Comparison of ENCODE assay signal across 1 cellular context in genomic region chr7:90347759-90348158, GRCh38.
TF ChIP-seq lines count a peak whose summit lies in the region.

No MANE protein-coding gene starts in this region.

TF ChIP-seq in HCT116, 20 proteins besides CTCF, POLR2A, EP300 and RAD21 (continued from another document):
- TF ChIP-seq, protein P1, sequence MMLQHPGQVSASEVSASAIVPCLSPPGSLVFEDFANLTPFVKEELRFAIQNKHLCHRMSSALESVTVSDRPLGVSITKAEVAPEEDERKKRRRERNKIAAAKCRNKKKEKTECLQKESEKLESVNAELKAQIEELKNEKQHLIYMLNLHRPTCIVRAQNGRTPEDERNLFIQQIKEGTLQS (IDR thresholded peaks at IDR 0.05), result no peak
- TF ChIP-seq YY1 (IDR thresholded peaks at IDR 0.05; ENCODE audit: extremely low read depth, insufficient replicate concordance, low read depth, low read length), result no peak
- TF ChIP-seq, protein P2, sequence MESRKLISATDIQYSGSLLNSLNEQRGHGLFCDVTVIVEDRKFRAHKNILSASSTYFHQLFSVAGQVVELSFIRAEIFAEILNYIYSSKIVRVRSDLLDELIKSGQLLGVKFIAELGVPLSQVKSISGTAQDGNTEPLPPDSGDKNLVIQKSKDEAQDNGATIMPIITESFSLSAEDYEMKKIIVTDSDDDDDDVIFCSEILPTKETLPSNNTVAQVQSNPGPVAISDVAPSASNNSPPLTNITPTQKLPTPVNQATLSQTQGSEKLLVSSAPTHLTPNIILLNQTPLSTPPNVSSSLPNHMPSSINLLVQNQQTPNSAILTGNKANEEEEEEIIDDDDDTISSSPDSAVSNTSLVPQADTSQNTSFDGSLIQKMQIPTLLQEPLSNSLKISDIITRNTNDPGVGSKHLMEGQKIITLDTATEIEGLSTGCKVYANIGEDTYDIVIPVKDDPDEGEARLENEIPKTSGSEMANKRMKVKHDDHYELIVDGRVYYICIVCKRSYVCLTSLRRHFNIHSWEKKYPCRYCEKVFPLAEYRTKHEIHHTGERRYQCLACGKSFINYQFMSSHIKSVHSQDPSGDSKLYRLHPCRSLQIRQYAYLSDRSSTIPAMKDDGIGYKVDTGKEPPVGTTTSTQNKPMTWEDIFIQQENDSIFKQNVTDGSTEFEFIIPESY (IDR thresholded peaks at IDR 0.05; ENCODE audit: extremely low read depth, insufficient replicate concordance, low read length), result no peak
- TF ChIP-seq CBX3 (IDR thresholded peaks at IDR 0.05; ENCODE audit: low read depth), result no peak
- no peak for TF ChIP-seq POLR2AphosphoS5 (IDR thresholded peaks at IDR 0.05; ENCODE audit: low read depth, low read length)
- TF ChIP-seq JUND (IDR thresholded peaks at IDR 0.05), result no peak
- TF ChIP-seq FOSL1 (IDR thresholded peaks at IDR 0.05; ENCODE audit: low read depth), result no peak
- no peak for TF ChIP-seq CEBPB (IDR thresholded peaks at IDR 0.05; ENCODE audit: low read depth)
- no peak for TF ChIP-seq TCF7L2 (IDR thresholded peaks at IDR 0.05; ENCODE audit: borderline replicate concordance, extremely low read depth, insufficient read depth, insufficient read length)
- TF ChIP-seq SP1 (IDR thresholded peaks at IDR 0.05; ENCODE audit: low read depth), result no peak
- TF ChIP-seq SRF (IDR thresholded peaks at IDR 0.05; ENCODE audit: low read depth), result no peak
